In genomic region chr18:51666717-51667320, GRCh38 we compare ENCODE assay signal across 11 cellular contexts.
A peak's percentile ranks its signal among the peaks of the same experiment; 100 is the strongest.
DNase-seq lines count a peak whose midpoint lies in the region; TF ChIP-seq lines count a peak whose summit lies in the region.
"Had no signal": no experiment of that assay in that cellular context is flagged by ENCODE, and none has a peak within 500 bp of the region (broad histone marks: within the 10 kb centered on the region; RNA-seq: fewer than 3 reads in every experiment).

No MANE protein-coding gene starts in this region.

- intact Hi-C loops in cardiac septum (cut with DNase I): loop anchor here (10.0 kb wide), 1 partner anchor 618 kb away; no protein-coding TSS in a partner anchor

- peaks cover 13% of the 10 kb centered on the region for H3K27me3 Mint-ChIP-seq in type B pancreatic cell

- H3K4me1 Mint-ChIP-seq in type B pancreatic cell (ENCODE audit: unreplicated experiment): peaks cover 13% of the 10 kb centered on the region
- H3K4me1 Mint-ChIP-seq: stimulated activated naive CD8-positive, alpha-beta T cell treated with anti-CD3 and anti-CD28 coated beads, Interleukin-15, amount 100 ng/mL, for 72 hours had no signal

- peak; percentile 48 to 77 (median 72) for DNase-seq in NCI-H1417 (lab: John Stamatoyannopoulos, UW)
- DNase-seq in NCI-H1417 treated with DMSO at 0.1 percent for 48 hours (lab: John Stamatoyannopoulos, UW): no peak
- peak; percentile 44 for DNase-seq in SHP77 treated with DMSO at 0.1 percent for 48 hours (lab: John Stamatoyannopoulos, UW)
- DNase-seq in cardiac septum (ENCODE audit: low spot score): peak; percentile 76
- peak; percentile 74 for DNase-seq in superior temporal gyrus (ENCODE audit: extremely low spot score)
- DNase-seq in HT-29 (ENCODE audit: low spot score): no peak
- no peak for DNase-seq in activated CD4-positive, alpha-beta T cell treated with anti-CD3 and anti-CD28 coated beads, Interleukin-2, amount 50 U/mL, for 4 hours
- no peak for DNase-seq in type B pancreatic cell (ENCODE audit: extremely low spot score, unreplicated experiment)
- DNase-seq: activated CD4-positive, alpha-beta memory T cell treated with anti-CD3 and anti-CD28 coated beads for 36 hours; cortex of kidney; stimulated activated naive CD8-positive, alpha-beta T cell treated with anti-CD3 and anti-CD28 coated beads, Interleukin-15, amount 100 ng/mL, for 72 hours had no signal

- no peaks in the 10 kb centered on the region for H3K9me3 Mint-ChIP-seq in type B pancreatic cell
- H3K9me3 Mint-ChIP-seq: activated CD4-positive, alpha-beta memory T cell treated with anti-CD3 and anti-CD28 coated beads for 36 hours; stimulated activated naive CD8-positive, alpha-beta T cell treated with anti-CD3 and anti-CD28 coated beads, Interleukin-15, amount 100 ng/mL, for 72 hours had no signal

- H3K36me3 Mint-ChIP-seq in type B pancreatic cell: no peaks in the 10 kb centered on the region
- H3K36me3 Mint-ChIP-seq: activated CD4-positive, alpha-beta memory T cell treated with anti-CD3 and anti-CD28 coated beads for 36 hours had no signal

- H3K27ac Mint-ChIP-seq in type B pancreatic cell: no peak overlapping the region
- H3K27ac Mint-ChIP-seq: activated CD4-positive, alpha-beta memory T cell treated with anti-CD3 and anti-CD28 coated beads for 36 hours; stimulated activated naive CD8-positive, alpha-beta T cell treated with anti-CD3 and anti-CD28 coated beads, Interleukin-15, amount 100 ng/mL, for 72 hours had no signal

- no peak overlapping the region for H3K4me3 Mint-ChIP-seq in type B pancreatic cell
- H3K4me3 Mint-ChIP-seq: activated CD4-positive, alpha-beta memory T cell treated with anti-CD3 and anti-CD28 coated beads for 36 hours; stimulated activated naive CD8-positive, alpha-beta T cell treated with anti-CD3 and anti-CD28 coated beads, Interleukin-15, amount 100 ng/mL, for 72 hours had no signal

- TF ChIP-seq CTCF in type B pancreatic cell (conservative IDR thresholded peaks at IDR 0.05): no peak

Comparison
In these comparisons a context has a peak if more than half of its experiments do, and no peak if none do; other contexts are left out.
1. DNase-seq: peak in NCI-H1417 (3 of 3), SHP77 treated with DMSO at 0.1 percent for 48 hours (single experiment), cardiac septum (single experiment) and superior temporal gyrus (single experiment); none in NCI-H1417 treated with DMSO at 0.1 percent for 48 hours (single experiment), HT-29 (single experiment), activated CD4-positive, alpha-beta T cell treated with anti-CD3 and anti-CD28 coated beads, Interleukin-2, amount 50 U/mL, for 4 hours (0 of 2) and type B pancreatic cell (single experiment).